Comparison of ENCODE assay signal across 17 cellular contexts in the genomic region with DNA sequence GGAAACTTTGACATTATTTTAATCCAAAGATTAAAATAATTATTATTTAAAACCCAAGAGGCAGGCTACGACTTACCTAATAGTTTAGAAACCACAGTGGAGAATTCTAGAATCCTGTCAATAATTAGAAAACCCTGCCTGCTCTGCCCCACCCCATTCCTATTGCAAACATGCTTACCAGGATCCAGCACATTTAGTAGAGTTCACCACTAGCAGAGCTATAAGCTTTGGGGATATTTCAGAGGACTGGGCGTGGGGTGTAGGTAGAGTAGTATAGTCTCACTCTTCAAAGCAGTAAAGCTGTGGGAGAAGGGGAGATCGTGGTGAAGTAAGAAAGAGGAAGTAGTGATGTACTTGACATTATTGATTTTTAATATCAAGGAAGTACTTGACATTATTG.
A peak's percentile ranks its signal among the peaks of the same experiment; 100 is the strongest.
DNase-seq lines count a peak whose midpoint lies in the region; ATAC-seq and TF ChIP-seq lines count a peak whose summit lies in the region.
"Had no signal": no experiment of that assay in that cellular context is flagged by ENCODE, and none has a peak within 500 bp of the region (broad histone marks: within the 10 kb centered on the region; RNA-seq: fewer than 3 reads in every experiment).

No MANE protein-coding gene starts in this region.

- no peak overlapping the region for H3K27ac ChIP-seq in colonic mucosa
- H3K27ac ChIP-seq in transverse colon = no peak overlapping the region
- H3K27ac ChIP-seq: 22Rv1; A549; BLaER1 treated with 17β-estradiol and CSF1 and Interleukin-3, amounts not matched to agents 10 nM and 100 nM; C4-2B had no signal

- no peaks in the 10 kb centered on the region for H3K27me3 Mint-ChIP-seq in endothelial cell (ENCODE audit: unreplicated experiment)

- ATAC-seq in left colon (peak; percentile 66), HG02973 (IDR thresholded peaks at IDR 0.05; ENCODE audit: unreplicated experiment) (no peak)
- ATAC-seq: A549; CD8-positive, alpha-beta T cell had no signal

- no peak overlapping the region for H3K27ac Mint-ChIP-seq in endothelial cell (ENCODE audit: unreplicated experiment)
- H3K27ac Mint-ChIP-seq: B cell; CD4-positive, alpha-beta T cell; CD8-positive, alpha-beta T cell had no signal

- no peak for TF ChIP-seq EP300 in transverse colon (IDR thresholded peaks at IDR 0.05; ENCODE audit: low read depth)

- no peaks in the 10 kb centered on the region for H3K9me3 Mint-ChIP-seq in endothelial cell (ENCODE audit: unreplicated experiment)
- H3K9me3 Mint-ChIP-seq: CD4-positive, alpha-beta T cell; CD8-positive, alpha-beta T cell had no signal

- TF ChIP-seq POLR2A in transverse colon (IDR thresholded peaks at IDR 0.05) = no peak

- no peak overlapping the region for H3K9ac ChIP-seq in colonic mucosa (ENCODE audit: low read depth in 2 of 2, low read length in 2 of 2)
- H3K9ac ChIP-seq: BLaER1 treated with 17β-estradiol and CSF1 and Interleukin-3, amounts not matched to agents 10 nM and 100 nM had no signal

- peak; percentile 33 for DNase-seq in colonic mucosa
- DNase-seq in left colon = no peak
- peak; percentile 19 for DNase-seq in transverse colon
- no peak for DNase-seq in endothelial cell (ENCODE audit: low spot score)
- DNase-seq: AML-193; Caco-2; Calu3; CD4-positive, alpha-beta T cell; CD8-positive, alpha-beta T cell; DMS79 treated with DMSO at 0.1 percent for 48 hours; GF-D8 had no signal

- H3K4me1 Mint-ChIP-seq in endothelial cell (ENCODE audit: unreplicated experiment) = peaks cover 62% of the 10 kb centered on the region
- H3K4me1 Mint-ChIP-seq: B cell had no signal

- in situ Hi-C loops in transverse colon (cut with MboI; ENCODE audit: low pct_ligation_motif_present in 1 of 4, low pct_unique_long_range_greater_than_20kb in 1 of 4, low sequenced_read_pairs in 3 of 4) = no loop called here

- no peak overlapping the region for H3K4me3 Mint-ChIP-seq in endothelial cell (ENCODE audit: unreplicated experiment)
- H3K4me3 Mint-ChIP-seq: B cell; CD4-positive, alpha-beta T cell; CD8-positive, alpha-beta T cell had no signal

- H3K36me3 ChIP-seq in colonic mucosa (no peaks in the 10 kb centered on the region), transverse colon (no peaks in the 10 kb centered on the region)
- H3K36me3 ChIP-seq: BLaER1 treated with 17β-estradiol and CSF1 and Interleukin-3, amounts not matched to agents 10 nM and 100 nM had no signal

- H3K4me1 ChIP-seq in colonic mucosa = peaks cover 9% of the 10 kb centered on the region
- peaks cover 0 to 33% (median 20%) of the 10 kb centered on the region in 4 donors for H3K4me1 ChIP-seq in transverse colon
- H3K4me1 ChIP-seq: A549 had no signal

- no peaks in the 10 kb centered on the region for H3K36me3 Mint-ChIP-seq in endothelial cell (ENCODE audit: low read depth, unreplicated experiment)
- H3K36me3 Mint-ChIP-seq: CD8-positive, alpha-beta T cell had no signal

- intact Hi-C loops in colonic mucosa (cut with DNase I) (no loop called here), left colon (cut with DNase I, micrococcal nuclease) (no loop called here), transverse colon (cut with DNase I; ENCODE audit: low total_unique reads) (no loop called here)

- no peaks in the 10 kb centered on the region for H3K9me3 ChIP-seq in colonic mucosa
- H3K9me3 ChIP-seq in transverse colon = no peaks in the 10 kb centered on the region
- H3K9me3 ChIP-seq: A549, Caco-2 had no signal

- WGBS in transverse colon (ENCODE audit: low coverage in 1 of 2), 2 donors = 23 to 50% methylated on average over 2 to 3 of the region's 3 CpGs

- no peak overlapping the region for H3K4me3 ChIP-seq in colonic mucosa
- H3K4me3 ChIP-seq in transverse colon = no peak overlapping the region
- H3K4me3 ChIP-seq: A549; BLaER1 treated with 17β-estradiol and CSF1 and Interleukin-3, amounts not matched to agents 10 nM and 100 nM had no signal

- H3K27me3 ChIP-seq in colonic mucosa = no peaks in the 10 kb centered on the region
- H3K27me3 ChIP-seq in transverse colon = no peaks in the 10 kb centered on the region
- H3K27me3 ChIP-seq: BLaER1 treated with 17β-estradiol and CSF1 and Interleukin-3, amounts not matched to agents 10 nM and 100 nM had no signal

- TF ChIP-seq CTCF in colonic mucosa (IDR thresholded peaks at IDR 0.05) = no peak
- TF ChIP-seq CTCF in transverse colon (IDR thresholded peaks at IDR 0.05) = no peak
- TF ChIP-seq CTCF in endothelial cell (IDR thresholded peaks at IDR 0.05; ENCODE audit: unreplicated experiment) = no peak

Comparison
In these comparisons a context has a peak if more than half of its experiments do, and no peak if none do; other contexts are left out.
1. DNase-seq: peak in colonic mucosa (single experiment) and transverse colon (single experiment); none in left colon (0 of 2) and endothelial cell (single experiment).